31 cellular contexts compared by ENCODE assay signal in the genomic region with DNA sequence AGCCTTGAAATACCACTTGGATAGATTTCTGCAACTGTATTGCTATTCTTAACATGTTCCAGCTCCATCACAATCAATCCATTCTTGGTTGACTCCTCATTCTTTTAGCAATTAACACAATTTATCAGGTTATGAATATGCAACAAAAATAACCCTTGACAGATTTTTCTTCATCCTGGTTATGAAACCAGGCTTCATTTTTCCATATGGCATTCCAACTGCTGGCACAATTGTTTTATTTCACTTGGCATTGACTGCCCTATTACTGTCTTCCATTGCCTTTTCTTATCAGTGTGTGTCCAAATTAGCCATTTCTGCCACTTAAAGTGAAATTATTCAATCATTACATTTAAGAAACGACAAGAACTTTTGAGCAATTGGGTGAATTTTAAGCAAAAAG.
"Had no signal": no experiment of that assay in that cellular context is flagged by ENCODE, and none has a peak within 500 bp of the region (broad histone marks: within the 10 kb centered on the region; RNA-seq: fewer than 3 reads in every experiment).

No MANE protein-coding gene starts in this region.

- ATAC-seq: activated CD4-positive, CD25-positive, alpha-beta regulatory T cell treated with anti-CD3 and anti-CD28 coated beads, Interleukin-2, amount 50 U/mL, for 24 hours; activated CD8-positive, alpha-beta T cell treated with anti-CD3 and anti-CD28 coated beads for 36 hours; activated naive CD8-positive, alpha-beta T cell treated with anti-CD3 and anti-CD28 coated beads, Interleukin-2, amount 50 U/mL, for 24 hours; gastroesophageal sphincter; heart right ventricle; T-helper 17 cell had no signal

- H2AFZ ChIP-seq: hepatocyte had no signal

- H3K9me3 ChIP-seq: ascending aorta, breast epithelium, esophagus squamous epithelium, gastroesophageal sphincter, heart right ventricle had no signal

- H3K27ac ChIP-seq: adrenal gland, ascending aorta, breast epithelium, cardiac muscle cell, epithelial cell of prostate, esophagus squamous epithelium, gastroesophageal sphincter, heart right ventricle, hepatocyte, WERI-Rb-1 had no signal

- H3K79me2 ChIP-seq: hepatocyte had no signal

- H3K36me3 ChIP-seq: adrenal gland, ascending aorta, breast epithelium, cardiac muscle cell, esophagus squamous epithelium, gastroesophageal sphincter, heart right ventricle, WERI-Rb-1 had no signal

- H3K4me3 ChIP-seq: adrenal gland, ascending aorta, breast epithelium, cardiac muscle cell, esophagus squamous epithelium, gastroesophageal sphincter, heart right ventricle, hepatocyte had no signal

- H3K4me2 ChIP-seq: hepatocyte had no signal

- DNase-seq: activated B cell treated with CpG ODN at 0.5 μM for 24 hours; activated CD4-positive, alpha-beta T cell treated with anti-CD3 and anti-CD28 coated beads for 48 hours; activated CD4-positive, alpha-beta T cell treated with anti-CD3 and anti-CD28 coated beads, Interleukin-2, amount 50 U/mL, for 1 hour; activated CD4-positive, alpha-beta T cell treated with anti-CD3 and anti-CD28 coated beads, Interleukin-2, amount 50 U/mL, for 48 hours; activated CD8-positive, alpha-beta memory T cell treated with anti-CD3 and anti-CD28 coated beads for 24 hours; activated CD8-positive, alpha-beta T cell treated with anti-CD3 and anti-CD28 coated beads for 36 hours; activated effector memory CD4-positive, alpha-beta T cell treated with anti-CD3 and anti-CD28 coated beads, Interleukin-2, amount 50 U/mL, for 16 hours; activated naive CD4-positive, alpha-beta T cell treated with anti-CD3 and anti-CD28 coated beads for 36 hours; activated naive CD8-positive, alpha-beta T cell treated with anti-CD3 and anti-CD28 coated beads for 36 hours; activated naive CD8-positive, alpha-beta T cell treated with anti-CD3 and anti-CD28 coated beads, Interleukin-2, amount 50 U/mL, for 24 hours; activated T-cell treated with anti-CD3 and anti-CD28 coated beads, Interleukin-2, amount 50 U/mL, for 1 hour; activated T-cell treated with anti-CD3 and anti-CD28 coated beads, Interleukin-2, amount 50 U/mL, for 48 hours; adrenal gland; amygdala; central memory CD4-positive, alpha-beta T cell; cortex of kidney; dermis blood vessel endothelial cell; effector CD4-positive, alpha-beta T cell; esophagus squamous epithelium; foreskin melanocyte; heart right ventricle; T-helper 17 cell; T1000; WERI-Rb-1 had no signal

- H3K27me3 ChIP-seq: adrenal gland, ascending aorta, breast epithelium, cardiac muscle cell, esophagus squamous epithelium, gastroesophageal sphincter, heart right ventricle, hepatocyte had no signal

- H3K4me1 ChIP-seq: adrenal gland, ascending aorta, breast epithelium, esophagus squamous epithelium, gastroesophageal sphincter, heart right ventricle had no signal
